21 cellular contexts compared by ENCODE assay signal in genomic region chr4:32624943-32625603, GRCh38.
DNase-seq lines count a peak whose midpoint lies in the region; ATAC-seq, FAIRE-seq and TF ChIP-seq lines count a peak whose summit lies in the region.
"Had no signal": no experiment of that assay in that cellular context is flagged by ENCODE, and none has a peak within 500 bp of the region (broad histone marks: within the 10 kb centered on the region; RNA-seq: fewer than 3 reads in every experiment).

No MANE protein-coding gene starts in this region.

- no peak overlapping the region for H3K4ac ChIP-seq in mesendoderm (ENCODE audit: low read depth, low read length)

- no peaks in the 10 kb centered on the region for H3F3A ChIP-seq in GM23338 (replicated peaks; ENCODE audit: low read depth)

- no peaks in the 10 kb centered on the region for H3K79me2 ChIP-seq in GM23338 (replicated peaks; ENCODE audit: insufficient read depth)
- H3K79me2 ChIP-seq in mesendoderm (ENCODE audit: control insufficient read depth, insufficient read depth, low read length): no peaks in the 10 kb centered on the region

- no peak overlapping the region for H3K9ac ChIP-seq in mesendoderm (ENCODE audit: low read length)

- no peaks in the 10 kb centered on the region for H3K79me1 ChIP-seq in mesendoderm (ENCODE audit: low read length)

- TF ChIP-seq CTCF in GM23338 (conservative IDR thresholded peaks at IDR 0.05; ENCODE audit: low read depth in 2 of 2) (no peak), bronchial epithelial cell (IDR thresholded peaks at IDR 0.05; ENCODE audit: insufficient read depth, low read length, severe bottlenecking) (no peak), fibroblast of pulmonary artery (IDR thresholded peaks at IDR 0.05; ENCODE audit: low read length, missing control alignments) (no peak)

- H3K36me3 ChIP-seq in GM23338 (ENCODE audit: insufficient read depth) (no peaks in the 10 kb centered on the region), bronchial epithelial cell (ENCODE audit: control insufficient read depth, insufficient read depth, low read length) (no peaks in the 10 kb centered on the region), mesendoderm (ENCODE audit: control insufficient read depth, insufficient read depth, low read length) (no peaks in the 10 kb centered on the region)

- FAIRE-seq in bronchial epithelial cell (lab: Jason Lieb, UNC): no peak
- FAIRE-seq: GM12878, GM18507 had no signal

- H3K9me3 Mint-ChIP-seq in GM23338: peaks cover 12% of the 10 kb centered on the region

- H2BK5ac ChIP-seq in mesendoderm (ENCODE audit: low read length): no peak overlapping the region

- H2AK5ac ChIP-seq in mesendoderm (ENCODE audit: low read length): no peak overlapping the region

- no peaks in the 10 kb centered on the region for H3K4me1 Mint-ChIP-seq in GM23338
- H3K4me1 Mint-ChIP-seq: CD4-positive, CD25-positive, alpha-beta regulatory T cell had no signal

- H3K4me1 ChIP-seq in GM23338 (ENCODE audit: insufficient read depth) (no peaks in the 10 kb centered on the region), mesendoderm (ENCODE audit: control insufficient read depth, low read depth, low read length) (no peaks in the 10 kb centered on the region)

- no CpG with 5 or more reads among the region's 7 CpGs for WGBS in mesendoderm (ENCODE audit: extremely low coverage, insufficient coverage, low lambda C conversion rate)

- no peak overlapping the region for H3K27ac Mint-ChIP-seq in GM23338
- H3K27ac Mint-ChIP-seq: CD4-positive, CD25-positive, alpha-beta regulatory T cell had no signal

- H3K4me3 ChIP-seq in GM23338: no peak overlapping the region
- no peak overlapping the region for H3K4me3 ChIP-seq in bronchial epithelial cell (ENCODE audit: low read depth, low read length)
- no peak overlapping the region for H3K4me3 ChIP-seq in fibroblast of pulmonary artery (replicated peaks; ENCODE audit: low read depth, low read length)
- H3K4me3 ChIP-seq in mesendoderm (ENCODE audit: low read length): no peak overlapping the region
- H3K4me3 ChIP-seq: GM12878 had no signal

- no peak overlapping the region for H2BK120ac ChIP-seq in mesendoderm (ENCODE audit: low read depth, low read length)

- H3K27me3 ChIP-seq in GM23338 (ENCODE audit: insufficient read depth) (no peaks in the 10 kb centered on the region), bronchial epithelial cell (ENCODE audit: control insufficient read depth, insufficient read depth, low read length) (no peaks in the 10 kb centered on the region), mesendoderm (ENCODE audit: insufficient read depth, low read length, poor library complexity) (no peaks in the 10 kb centered on the region)

- H4K5ac ChIP-seq in mesendoderm (ENCODE audit: low read length): no peak overlapping the region

- no peak for ATAC-seq in GM23338
- no peak for ATAC-seq in GM18517 (IDR thresholded peaks at IDR 0.05; ENCODE audit: unreplicated experiment)
- ATAC-seq: GM12878, Panc1 had no signal

- no peak overlapping the region for H3K56ac ChIP-seq in mesendoderm (ENCODE audit: low read length)

- no peaks in the 10 kb centered on the region for H3K27me3 Mint-ChIP-seq in GM23338 (ENCODE audit: insufficient read depth, low read depth, poor library complexity)
- H3K27me3 Mint-ChIP-seq: CD4-positive, CD25-positive, alpha-beta regulatory T cell had no signal

- peaks cover 4% of the 10 kb centered on the region; the same call in 2 of the 3 replicates for H3K36me3 Mint-ChIP-seq in GM23338 (ENCODE audit: low read depth)
- H3K36me3 Mint-ChIP-seq: CD4-positive, CD25-positive, alpha-beta regulatory T cell had no signal

- H3K4me2 ChIP-seq in GM23338: no peak overlapping the region
- no peak overlapping the region for H3K4me2 ChIP-seq in mesendoderm (ENCODE audit: low read length)

- H3K18ac ChIP-seq in mesendoderm (ENCODE audit: low read length): no peak overlapping the region

- H3K27ac ChIP-seq in GM23338 (ENCODE audit: low read depth) (no peak overlapping the region), mesendoderm (ENCODE audit: low read depth, low read length) (no peak overlapping the region)
- H3K27ac ChIP-seq: HL-60 had no signal

- H3K4me3 Mint-ChIP-seq in GM23338: no peak overlapping the region
- H3K4me3 Mint-ChIP-seq: CD4-positive, CD25-positive, alpha-beta regulatory T cell had no signal

- no peak overlapping the region for H3K23ac ChIP-seq in mesendoderm (ENCODE audit: low read length)

- peak overlapping the region; percentile 56 for H4K8ac ChIP-seq in mesendoderm (ENCODE audit: low read depth, low read length)

- no peaks in the 10 kb centered on the region for H4K20me1 ChIP-seq in GM23338 (replicated peaks; ENCODE audit: insufficient read depth)

- no peak overlapping the region for H2BK15ac ChIP-seq in mesendoderm (replicated peaks; ENCODE audit: low read depth)

- H3K9me2 ChIP-seq in GM23338 (ENCODE audit: insufficient read depth): no peaks in the 10 kb centered on the region

- DNase-seq in GM23338 (ENCODE audit: low spot score) (no peak), bronchial epithelial cell (ENCODE audit: low read depth) (peak; percentile 30), fibroblast of pulmonary artery (ENCODE audit: low read depth) (peak; percentile 26), mesendoderm (peak; percentile 48), globus pallidus (ENCODE audit: low spot score) (no peak), mesenteric fat pad (ENCODE audit: low spot score) (no peak), cerebellum (ENCODE audit: low spot score) (no peak)
- DNase-seq: AML-193; Calu3; CD4-positive, CD25-positive, alpha-beta regulatory T cell; GOT3; KBM-7; NCI-H1092; NCI-H187; NCI-H774; Right ventricle myocardium superior had no signal

- 0 out of 2 replicates have a peak overlapping the region, but pooled peaks have one; percentile 19 for H2AFZ ChIP-seq in GM23338

TF ChIP-seq in GM23338, 12 proteins besides CTCF, POLR2A, EP300 and RAD21 (continues in another document):
- no peak for TF ChIP-seq EZH2phosphoT487 (IDR thresholded peaks at IDR 0.05; ENCODE audit: unreplicated experiment)
- no peak for TF ChIP-seq CREB1 (CRISPR knock-in tag; IDR thresholded peaks at IDR 0.05; ENCODE audit: low read depth)
- TF ChIP-seq, protein P1, sequence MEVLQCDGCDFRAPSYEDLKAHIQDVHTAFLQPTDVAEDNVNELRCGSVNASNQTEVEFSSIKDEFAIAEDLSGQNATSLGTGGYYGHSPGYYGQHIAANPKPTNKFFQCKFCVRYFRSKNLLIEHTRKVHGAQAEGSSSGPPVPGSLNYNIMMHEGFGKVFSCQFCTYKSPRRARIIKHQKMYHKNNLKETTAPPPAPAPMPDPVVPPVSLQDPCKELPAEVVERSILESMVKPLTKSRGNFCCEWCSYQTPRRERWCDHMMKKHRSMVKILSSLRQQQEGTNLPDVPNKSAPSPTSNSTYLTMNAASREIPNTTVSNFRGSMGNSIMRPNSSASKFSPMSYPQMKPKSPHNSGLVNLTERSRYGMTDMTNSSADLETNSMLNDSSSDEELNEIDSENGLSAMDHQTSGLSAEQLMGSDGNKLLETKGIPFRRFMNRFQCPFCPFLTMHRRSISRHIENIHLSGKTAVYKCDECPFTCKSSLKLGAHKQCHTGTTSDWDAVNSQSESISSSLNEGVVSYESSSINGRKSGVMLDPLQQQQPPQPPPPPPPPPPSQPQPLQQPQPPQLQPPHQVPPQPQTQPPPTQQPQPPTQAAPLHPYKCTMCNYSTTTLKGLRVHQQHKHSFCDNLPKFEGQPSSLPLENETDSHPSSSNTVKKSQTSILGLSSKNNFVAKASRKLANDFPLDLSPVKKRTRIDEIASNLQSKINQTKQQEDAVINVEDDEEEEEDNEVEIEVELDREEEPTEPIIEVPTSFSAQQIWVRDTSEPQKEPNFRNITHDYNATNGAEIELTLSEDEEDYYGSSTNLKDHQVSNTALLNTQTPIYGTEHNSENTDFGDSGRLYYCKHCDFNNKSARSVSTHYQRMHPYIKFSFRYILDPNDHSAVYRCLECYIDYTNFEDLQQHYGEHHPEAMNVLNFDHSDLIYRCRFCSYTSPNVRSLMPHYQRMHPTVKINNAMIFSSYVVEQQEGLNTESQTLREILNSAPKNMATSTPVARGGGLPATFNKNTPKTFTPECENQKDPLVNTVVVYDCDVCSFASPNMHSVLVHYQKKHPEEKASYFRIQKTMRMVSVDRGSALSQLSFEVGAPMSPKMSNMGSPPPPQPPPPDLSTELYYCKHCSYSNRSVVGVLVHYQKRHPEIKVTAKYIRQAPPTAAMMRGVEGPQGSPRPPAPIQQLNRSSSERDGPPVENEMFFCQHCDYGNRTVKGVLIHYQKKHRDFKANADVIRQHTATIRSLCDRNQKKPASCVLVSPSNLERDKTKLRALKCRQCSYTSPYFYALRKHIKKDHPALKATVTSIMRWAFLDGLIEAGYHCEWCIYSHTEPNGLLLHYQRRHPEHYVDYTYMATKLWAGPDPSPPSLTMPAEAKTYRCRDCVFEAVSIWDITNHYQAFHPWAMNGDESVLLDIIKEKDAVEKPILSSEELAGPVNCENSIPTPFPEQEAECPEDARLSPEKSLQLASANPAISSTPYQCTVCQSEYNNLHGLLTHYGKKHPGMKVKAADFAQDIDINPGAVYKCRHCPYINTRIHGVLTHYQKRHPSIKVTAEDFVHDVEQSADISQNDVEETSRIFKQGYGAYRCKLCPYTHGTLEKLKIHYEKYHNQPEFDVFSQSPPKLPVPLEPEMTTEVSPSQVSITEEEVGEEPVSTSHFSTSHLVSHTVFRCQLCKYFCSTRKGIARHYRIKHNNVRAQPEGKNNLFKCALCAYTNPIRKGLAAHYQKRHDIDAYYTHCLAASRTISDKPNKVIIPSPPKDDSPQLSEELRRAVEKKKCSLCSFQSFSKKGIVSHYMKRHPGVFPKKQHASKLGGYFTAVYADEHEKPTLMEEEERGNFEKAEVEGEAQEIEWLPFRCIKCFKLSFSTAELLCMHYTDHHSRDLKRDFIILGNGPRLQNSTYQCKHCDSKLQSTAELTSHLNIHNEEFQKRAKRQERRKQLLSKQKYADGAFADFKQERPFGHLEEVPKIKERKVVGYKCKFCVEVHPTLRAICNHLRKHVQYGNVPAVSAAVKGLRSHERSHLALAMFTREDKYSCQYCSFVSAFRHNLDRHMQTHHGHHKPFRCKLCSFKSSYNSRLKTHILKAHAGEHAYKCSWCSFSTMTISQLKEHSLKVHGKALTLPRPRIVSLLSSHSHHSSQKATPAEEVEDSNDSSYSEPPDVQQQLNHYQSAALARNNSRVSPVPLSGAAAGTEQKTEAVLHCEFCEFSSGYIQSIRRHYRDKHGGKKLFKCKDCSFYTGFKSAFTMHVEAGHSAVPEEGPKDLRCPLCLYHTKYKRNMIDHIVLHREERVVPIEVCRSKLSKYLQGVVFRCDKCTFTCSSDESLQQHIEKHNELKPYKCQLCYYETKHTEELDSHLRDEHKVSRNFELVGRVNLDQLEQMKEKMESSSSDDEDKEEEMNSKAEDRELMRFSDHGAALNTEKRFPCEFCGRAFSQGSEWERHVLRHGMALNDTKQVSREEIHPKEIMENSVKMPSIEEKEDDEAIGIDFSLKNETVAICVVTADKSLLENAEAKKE (CRISPR knock-in tag; IDR thresholded peaks at IDR 0.05): no peak
- TF ChIP-seq JUNB (IDR thresholded peaks at IDR 0.05; ENCODE audit: unreplicated experiment): no peak
- no peak for TF ChIP-seq ZNF114 (CRISPR knock-in tag; IDR thresholded peaks at IDR 0.05)
- no peak for TF ChIP-seq EZH2 (IDR thresholded peaks at IDR 0.05; ENCODE audit: low read depth, unreplicated experiment)
- no peak for TF ChIP-seq STAT1 (IDR thresholded peaks at IDR 0.05; ENCODE audit: unreplicated experiment)

Comparison
In these comparisons a context has a peak if more than half of its experiments do, and no peak if none do; other contexts are left out.
1. DNase-seq: peak in bronchial epithelial cell (single experiment), fibroblast of pulmonary artery (single experiment) and mesendoderm (single experiment); none in GM23338 (single experiment), globus pallidus (single experiment), mesenteric fat pad (single experiment) and cerebellum (single experiment).